Comparison of ENCODE assay signal across 1 cellular context in the genomic region with DNA sequence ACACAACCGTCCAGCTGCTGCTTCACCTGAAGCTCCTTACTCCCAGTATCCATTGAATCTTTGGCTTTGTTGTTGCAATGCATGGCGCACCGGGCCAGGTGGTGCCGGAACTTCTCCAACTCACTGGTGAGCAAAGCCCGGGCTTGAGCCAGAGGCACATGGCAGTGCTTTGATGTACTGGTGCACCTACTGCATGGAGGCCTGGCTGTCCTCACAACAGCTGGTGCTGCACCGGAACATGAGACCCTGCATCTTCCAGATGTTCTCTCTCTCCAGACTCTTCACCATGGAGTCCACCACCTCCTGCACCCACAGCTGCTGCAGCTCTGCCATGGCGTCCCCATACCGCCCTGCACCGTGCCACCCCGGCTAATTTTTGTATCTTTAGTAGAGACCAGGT.
TF ChIP-seq lines count a peak whose summit lies in the region.

No MANE protein-coding gene starts in this region.

TF ChIP-seq in HepG2, 621 proteins besides CTCF, POLR2A, EP300 and RAD21:
- TF ChIP-seq CENPT (CRISPR knock-in tag; IDR thresholded peaks at IDR 0.05; ENCODE audit: low read depth) (no peak), RFX5 (IDR thresholded peaks at IDR 0.05; ENCODE audit: low read depth, low read length) (no peak), MYC (CRISPR knock-in tag; IDR thresholded peaks at IDR 0.05; ENCODE audit: borderline replicate concordance) (0 out of 2 replicates have a peak, but pooled peaks have one; percentile 12), ZNF589 (CRISPR knock-in tag; conservative IDR thresholded peaks at IDR 0.05) (no peak), NR2F6 (IDR thresholded peaks at IDR 0.05) (no peak), NR2F6 (CRISPR knock-in tag; IDR thresholded peaks at IDR 0.05) (no peak), ZNF274 (CRISPR knock-in tag; IDR thresholded peaks at IDR 0.05) (no peak), POLR2G (IDR thresholded peaks at IDR 0.05; ENCODE audit: low read depth, low read length) (0 out of 2 replicates have a peak, but pooled peaks have one; percentile 11), AGO2 (optimal IDR thresholded peaks at IDR 0.05; ENCODE audit: low read depth, low read length) (peak; percentile 16), CAMTA2 (CRISPR knock-in tag; IDR thresholded peaks at IDR 0.05; ENCODE audit: borderline replicate concordance) (no peak), MTA1 (CRISPR knock-in tag; IDR thresholded peaks at IDR 0.05; ENCODE audit: borderline replicate concordance) (no peak), BCL6 (CRISPR knock-in tag; IDR thresholded peaks at IDR 0.05) (no peak), FOSL2 (CRISPR knock-in tag; IDR thresholded peaks at IDR 0.05) (no peak)
- TF ChIP-seq, protein P1, sequence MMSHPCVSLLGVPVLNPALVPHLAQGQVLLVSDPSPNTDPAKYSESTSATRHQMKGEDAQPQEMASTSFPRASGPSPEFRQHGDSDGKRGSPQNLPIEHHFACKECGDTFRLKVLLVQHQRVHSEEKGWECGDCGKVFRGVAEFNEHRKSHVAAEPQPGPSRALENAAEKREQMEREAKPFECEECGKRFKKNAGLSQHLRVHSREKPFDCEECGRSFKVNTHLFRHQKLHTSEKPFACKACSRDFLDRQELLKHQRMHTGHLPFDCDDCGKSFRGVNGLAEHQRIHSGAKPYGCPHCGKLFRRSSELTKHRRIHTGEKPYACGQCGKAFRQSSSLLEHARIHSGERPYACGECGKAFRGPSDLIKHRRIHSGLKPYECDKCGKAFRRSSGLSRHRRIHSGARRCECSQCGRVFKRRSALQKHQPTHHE (CRISPR knock-in tag; IDR thresholded peaks at IDR 0.05; ENCODE audit: borderline replicate concordance): no peak
TF ChIP-seq in HepG2: peak in this region for 3.
